Comparison of ENCODE assay signal across 15 cellular contexts in genomic region chr1:98854137-98854536, GRCh38.
"Had no signal": no experiment of that assay in that cellular context is flagged by ENCODE, and none has a peak within 500 bp of the region (broad histone marks: within the 10 kb centered on the region; RNA-seq: fewer than 3 reads in every experiment).

No MANE protein-coding gene starts in this region.

- H3K9me3 Mint-ChIP-seq: activated T-helper 17 cell treated with anti-CD3 and anti-CD28 coated beads, Interleukin-2, amount 50 U/mL, for 72 hours had no signal

- H3K27ac Mint-ChIP-seq: activated T-helper 17 cell treated with anti-CD3 and anti-CD28 coated beads, Interleukin-2, amount 50 U/mL, for 72 hours; naive B cell; WTC11 had no signal

- H3K4me1 ChIP-seq: adrenal gland, prostate gland, spleen, upper lobe of right lung had no signal

- H3K4me1 Mint-ChIP-seq: WTC11 had no signal

- H3K27ac ChIP-seq: adrenal gland, prostate gland, SK-N-MC, spleen, upper lobe of right lung had no signal

- DNase-seq: adrenal gland; caudate nucleus; cortex of kidney; effector memory CD4-positive, alpha-beta T cell; kidney glomerular epithelial cell; naive B cell; occipital lobe; spleen; stimulated activated CD4-positive, alpha-beta T cell treated with anti-CD3 and anti-CD28 coated beads, Interleukin-1b, Interleukin-23, amount 100 ng/mL, for 48 hours; upper lobe of right lung had no signal

- H3K4me3 Mint-ChIP-seq: activated T-helper 17 cell treated with anti-CD3 and anti-CD28 coated beads, Interleukin-2, amount 50 U/mL, for 72 hours; naive B cell; WTC11 had no signal

- H3K4me3 ChIP-seq: adrenal gland, prostate gland, SK-N-MC, spleen, upper lobe of right lung had no signal

- H3K27me3 ChIP-seq: adrenal gland, spleen, upper lobe of right lung had no signal

- H3K36me3 ChIP-seq: adrenal gland, prostate gland, spleen, upper lobe of right lung had no signal

- H3K9me3 ChIP-seq: adrenal gland, prostate gland, spleen, upper lobe of right lung had no signal

- H3K36me3 Mint-ChIP-seq: WTC11 had no signal

- ATAC-seq: activated T-helper 17 cell treated with anti-CD3 and anti-CD28 coated beads, Interleukin-2, amount 50 U/mL, for 72 hours; sciatic nerve; upper lobe of right lung; WTC11 had no signal

- H3K27me3 Mint-ChIP-seq: activated T-helper 17 cell treated with anti-CD3 and anti-CD28 coated beads, Interleukin-2, amount 50 U/mL, for 72 hours had no signal
